ENCODE assay signal across 1 cellular context in the genomic region with DNA sequence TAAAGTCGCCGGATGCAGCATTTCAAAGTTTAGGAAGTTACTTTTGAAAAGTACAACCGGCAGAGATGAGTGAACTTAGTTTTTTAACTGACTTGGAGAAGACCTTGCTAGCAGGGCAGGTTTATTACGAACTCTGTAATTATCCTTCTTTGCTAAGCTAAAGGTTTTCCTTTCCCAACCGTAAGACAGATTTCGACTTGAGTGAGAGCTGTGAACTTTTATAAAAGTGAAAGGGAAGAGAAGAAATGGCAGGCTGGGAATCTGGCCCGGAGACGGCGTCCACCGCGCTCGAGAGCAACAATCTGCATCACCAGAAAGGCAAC.
TF ChIP-seq lines count a peak whose summit lies in the region.

No MANE protein-coding gene starts in this region.

TF ChIP-seq in H1, 55 proteins besides CTCF, POLR2A, EP300 and RAD21 (continued from another document):
- TF ChIP-seq, protein P1, sequence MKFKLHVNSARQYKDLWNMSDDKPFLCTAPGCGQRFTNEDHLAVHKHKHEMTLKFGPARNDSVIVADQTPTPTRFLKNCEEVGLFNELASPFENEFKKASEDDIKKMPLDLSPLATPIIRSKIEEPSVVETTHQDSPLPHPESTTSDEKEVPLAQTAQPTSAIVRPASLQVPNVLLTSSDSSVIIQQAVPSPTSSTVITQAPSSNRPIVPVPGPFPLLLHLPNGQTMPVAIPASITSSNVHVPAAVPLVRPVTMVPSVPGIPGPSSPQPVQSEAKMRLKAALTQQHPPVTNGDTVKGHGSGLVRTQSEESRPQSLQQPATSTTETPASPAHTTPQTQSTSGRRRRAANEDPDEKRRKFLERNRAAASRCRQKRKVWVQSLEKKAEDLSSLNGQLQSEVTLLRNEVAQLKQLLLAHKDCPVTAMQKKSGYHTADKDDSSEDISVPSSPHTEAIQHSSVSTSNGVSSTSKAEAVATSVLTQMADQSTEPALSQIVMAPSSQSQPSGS (IDR thresholded peaks at IDR 0.05; ENCODE audit: low read length), result no peak
- TF ChIP-seq TAF1 (IDR thresholded peaks at IDR 0.05; ENCODE audit: low read depth, low read length), result no peak
- TF ChIP-seq CHD2 (IDR thresholded peaks at IDR 0.05; ENCODE audit: low read length), result no peak
- no peak for TF ChIP-seq YY1 (IDR thresholded peaks at IDR 0.05; ENCODE audit: low read depth, low read length)
- no peak for TF ChIP-seq TBP (IDR thresholded peaks at IDR 0.05; ENCODE audit: low read depth, low read length)
- TF ChIP-seq NRF1 (IDR thresholded peaks at IDR 0.05; ENCODE audit: low read depth, low read length), result no peak
- no peak for TF ChIP-seq SUZ12 (IDR thresholded peaks at IDR 0.05; ENCODE audit: low read length)
- no peak for TF ChIP-seq CBX8 (IDR thresholded peaks at IDR 0.05; ENCODE audit: borderline replicate concordance, low read depth, low read length)
- no peak for TF ChIP-seq SAP30 (IDR thresholded peaks at IDR 0.05; ENCODE audit: insufficient read depth, insufficient replicate concordance, low read length)
- TF ChIP-seq PHF8 (conservative IDR thresholded peaks at IDR 0.05; ENCODE audit: low read depth, low read length), result no peak
